10 cellular contexts compared by ENCODE assay signal in the genomic region with DNA sequence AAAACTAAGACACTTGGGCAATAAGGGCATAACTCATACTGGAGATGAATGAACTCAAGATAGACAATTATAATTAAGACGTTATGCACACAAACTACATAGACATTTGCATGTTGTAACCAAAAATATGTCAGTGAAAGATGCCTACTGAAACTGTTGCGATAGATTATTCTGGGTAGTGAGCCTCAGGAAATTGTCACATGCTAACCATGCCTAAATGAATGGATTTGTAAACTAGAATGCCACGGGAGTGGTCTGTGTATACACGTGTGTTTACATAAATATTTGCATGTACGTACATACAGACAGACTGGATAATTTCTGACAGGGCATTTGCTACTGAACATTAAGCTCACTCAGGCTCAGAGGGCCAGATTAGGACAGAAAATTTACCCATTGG. TPM values are rescaled to one million over a fixed set of nuclear protein-coding genes. Genes with fewer than 3 reads are reported as not detected.
DNase-seq lines count a peak whose midpoint lies in the region; ATAC-seq and TF ChIP-seq lines count a peak whose summit lies in the region.
"Had no signal": no experiment of that assay in that cellular context is flagged by ENCODE, and none has a peak within 500 bp of the region (broad histone marks: within the 10 kb centered on the region; RNA-seq: fewer than 3 reads in every experiment).

No MANE protein-coding gene starts in this region.

- H3K4me1 ChIP-seq in OCI-LY3 (ENCODE audit: low read length) = peaks cover 20% of the 10 kb centered on the region

- peaks cover 0 to 1% (median 0%) of the 10 kb centered on the region in 3 donors for H3K36me3 Mint-ChIP-seq in naive thymus-derived CD8-positive, alpha-beta T cell

- peaks cover 4 to 17% (median 8%) of the 10 kb centered on the region in 4 donors for H3K4me1 Mint-ChIP-seq in naive thymus-derived CD8-positive, alpha-beta T cell

- no peaks in the 10 kb centered on the region for H3K27me3 Mint-ChIP-seq in naive thymus-derived CD8-positive, alpha-beta T cell

- peak; percentile 25 for DNase-seq in DMS53 (lab: John Stamatoyannopoulos, UW)
- DNase-seq in DMS53 treated with DMSO at 0.1 percent for 48 hours (lab: John Stamatoyannopoulos, UW; ENCODE audit: unreplicated experiment) = no peak
- no peak for DNase-seq in naive thymus-derived CD8-positive, alpha-beta T cell
- no peak for DNase-seq in stimulated activated naive CD4-positive, alpha-beta T cell (lab: John Stamatoyannopoulos, UW)
- no peak for DNase-seq in HCEC 1CT
- no peak for DNase-seq in EL
- DNase-seq: 8988T; stimulated activated CD4-positive, alpha-beta T cell treated with anti-CD3 and anti-CD28 coated beads, Interleukin-4, amount 100 ng/mL, for 4 hours had no signal

- H3K4me3 ChIP-seq in OCI-LY3 (ENCODE audit: low read length) = peak overlapping the region; percentile 86

- no peak overlapping the region for H3K27ac ChIP-seq in OCI-LY3 (ENCODE audit: low read length)

- no peaks in the 10 kb centered on the region for H3K27me3 ChIP-seq in OCI-LY3 (ENCODE audit: low read depth, low read length)

- no peaks in the 10 kb centered on the region for H3K79me2 ChIP-seq in OCI-LY3 (ENCODE audit: low read length)

- H3K9me3 ChIP-seq in OCI-LY3 (ENCODE audit: insufficient read depth, low read length) = no peaks in the 10 kb centered on the region

- no peaks in the 10 kb centered on the region for H4K20me1 ChIP-seq in OCI-LY3 (ENCODE audit: insufficient read depth, low read length)

- no peaks in the 10 kb centered on the region for H3K36me3 ChIP-seq in OCI-LY3 (replicated peaks; ENCODE audit: low read depth, low read length)

- H3K9ac ChIP-seq in OCI-LY3 (ENCODE audit: low read length) = no peak overlapping the region

- H3K9me3 Mint-ChIP-seq in naive thymus-derived CD8-positive, alpha-beta T cell = no peaks in the 10 kb centered on the region

- no peak overlapping the region for H3K27ac Mint-ChIP-seq in naive thymus-derived CD8-positive, alpha-beta T cell

- no peak for TF ChIP-seq CTCF in OCI-LY3 (IDR thresholded peaks at IDR 0.05; ENCODE audit: low read depth, low read length)

- ATAC-seq in GM21717 (IDR thresholded peaks at IDR 0.05; ENCODE audit: unreplicated experiment) = peak; percentile 31
- no peak for ATAC-seq in naive thymus-derived CD8-positive, alpha-beta T cell

- peak overlapping the region in 9 of 10 donors; percentile 85 to 97 (median 92) for H3K4me3 Mint-ChIP-seq in naive thymus-derived CD8-positive, alpha-beta T cell

- peak overlapping the region; percentile 8; the same call in 1 of the 2 replicates for H2AFZ ChIP-seq in OCI-LY3 (ENCODE audit: low read depth, low read length)

- peak overlapping the region; percentile 90 for H3K4me2 ChIP-seq in OCI-LY3 (ENCODE audit: low read length)

- POLR2A ChIA-PET in naive thymus-derived CD8-positive, alpha-beta T cell (lab: Charles Lee) = interaction anchor here (0.6 kb wide), 1 partner anchor 17 kb away, joined by 3 read pairs; no protein-coding TSS in a partner anchor

RNA-seq across cellular contexts. Expression of a gene that starts 1.2 kb away (rescaled TPM):
- total RNA-seq in naive thymus-derived CD8-positive, alpha-beta T cell = 1 to 10 TPM in 1 of 2 experiments, under 1 TPM in 1; 0.69 to 2.1 TPM
- 1 to 10 TPM in 2 of 3 donors, under 1 TPM in 1; 0.64 to 1.7 (median 1.5) TPM for polyA plus RNA-seq in naive thymus-derived CD8-positive, alpha-beta T cell

RNA-seq across cellular contexts. Expression of a gene that starts 17.7 kb away (rescaled TPM):
- 10 to 100 TPM; 11.2 to 12.7 TPM for total RNA-seq in naive thymus-derived CD8-positive, alpha-beta T cell
- 10 to 100 TPM; 15.6 to 17.8 (median 15.7) TPM for polyA plus RNA-seq in naive thymus-derived CD8-positive, alpha-beta T cell
